1 cellular context compared by ENCODE assay signal in the genomic region with DNA sequence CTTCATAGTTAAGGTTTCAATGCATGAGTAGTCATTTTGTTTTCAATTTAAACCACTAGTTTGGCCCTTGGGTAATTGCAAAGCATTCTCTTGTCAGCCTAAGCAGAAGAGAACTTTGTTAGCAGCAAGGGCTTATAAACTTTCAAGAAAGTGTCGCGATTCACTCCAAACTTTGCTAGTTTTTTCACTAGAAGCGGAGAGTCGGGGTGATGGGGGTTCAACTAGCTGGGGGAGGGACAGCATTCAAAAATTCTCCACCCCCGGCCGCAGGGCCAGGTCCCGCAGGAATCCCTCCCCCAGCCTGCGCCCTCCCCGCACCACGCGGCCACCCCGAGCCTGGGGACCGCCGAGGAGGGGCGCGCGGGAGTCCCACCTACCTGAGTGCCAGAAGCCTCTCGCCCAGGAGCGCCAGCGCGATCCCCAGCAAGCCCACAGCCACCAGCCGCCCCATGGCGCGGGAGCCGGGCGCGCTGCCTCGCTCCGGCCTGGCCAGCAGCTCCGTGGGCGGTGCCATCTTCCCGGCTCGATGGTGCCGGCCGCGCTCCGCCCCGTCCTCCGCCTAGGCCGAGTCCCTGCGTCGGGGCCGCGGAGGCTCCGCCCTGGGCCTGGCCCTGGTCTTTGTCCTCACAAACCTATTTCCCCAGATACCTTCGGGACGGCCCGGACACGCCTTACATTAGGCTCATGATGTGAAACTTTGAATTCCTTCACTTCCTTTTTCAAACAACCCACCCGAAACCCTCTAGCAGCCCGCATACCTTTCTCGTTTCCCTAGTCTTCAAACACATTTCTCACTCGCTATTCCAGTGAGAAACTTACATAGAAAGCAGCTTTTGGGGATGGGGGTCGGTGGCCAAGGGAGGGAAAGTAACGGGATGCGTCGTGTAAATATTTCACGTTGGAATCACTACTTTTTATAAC.
TF ChIP-seq lines count a peak whose summit lies in the region.

A gene (minus strand): TSS at position 528 of the 921 bp plus-strand sequence. CDS start 77 bp downstream, at position 451.

TF ChIP-seq in HepG2, 621 proteins besides CTCF, POLR2A, EP300 and RAD21 (continued from another document and continues in another):
- TF ChIP-seq, protein P1, sequence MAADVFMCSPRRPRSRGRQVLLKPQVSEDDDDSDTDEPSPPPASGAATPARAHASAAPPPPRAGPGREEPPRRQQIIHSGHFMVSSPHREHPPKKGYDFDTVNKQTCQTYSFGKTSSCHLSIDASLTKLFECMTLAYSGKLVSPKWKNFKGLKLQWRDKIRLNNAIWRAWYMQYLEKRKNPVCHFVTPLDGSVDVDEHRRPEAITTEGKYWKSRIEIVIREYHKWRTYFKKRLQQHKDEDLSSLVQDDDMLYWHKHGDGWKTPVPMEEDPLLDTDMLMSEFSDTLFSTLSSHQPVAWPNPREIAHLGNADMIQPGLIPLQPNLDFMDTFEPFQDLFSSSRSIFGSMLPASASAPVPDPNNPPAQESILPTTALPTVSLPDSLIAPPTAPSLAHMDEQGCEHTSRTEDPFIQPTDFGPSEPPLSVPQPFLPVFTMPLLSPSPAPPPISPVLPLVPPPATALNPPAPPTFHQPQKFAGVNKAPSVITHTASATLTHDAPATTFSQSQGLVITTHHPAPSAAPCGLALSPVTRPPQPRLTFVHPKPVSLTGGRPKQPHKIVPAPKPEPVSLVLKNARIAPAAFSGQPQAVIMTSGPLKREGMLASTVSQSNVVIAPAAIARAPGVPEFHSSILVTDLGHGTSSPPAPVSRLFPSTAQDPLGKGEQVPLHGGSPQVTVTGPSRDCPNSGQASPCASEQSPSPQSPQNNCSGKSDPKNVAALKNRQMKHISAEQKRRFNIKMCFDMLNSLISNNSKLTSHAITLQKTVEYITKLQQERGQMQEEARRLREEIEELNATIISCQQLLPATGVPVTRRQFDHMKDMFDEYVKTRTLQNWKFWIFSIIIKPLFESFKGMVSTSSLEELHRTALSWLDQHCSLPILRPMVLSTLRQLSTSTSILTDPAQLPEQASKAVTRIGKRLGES (CRISPR knock-in tag; IDR thresholded peaks at IDR 0.05; ENCODE audit: borderline replicate concordance) = peak; percentile 79; the same call in 1 of the 2 replicates
- no peak for TF ChIP-seq RARG (CRISPR knock-in tag; IDR thresholded peaks at IDR 0.05; ENCODE audit: low read depth)
- TF ChIP-seq ZFP82 (CRISPR knock-in tag; IDR thresholded peaks at IDR 0.05; ENCODE audit: borderline replicate concordance) = 0 out of 2 replicates have a peak, but pooled peaks have one; percentile 46
- no peak for TF ChIP-seq PHF5A (CRISPR knock-in tag; IDR thresholded peaks at IDR 0.05; ENCODE audit: low read depth, unreplicated experiment)
- no peak for TF ChIP-seq SUZ12 (IDR thresholded peaks at IDR 0.05; ENCODE audit: low read depth, low read length)
- TF ChIP-seq, protein P2, sequence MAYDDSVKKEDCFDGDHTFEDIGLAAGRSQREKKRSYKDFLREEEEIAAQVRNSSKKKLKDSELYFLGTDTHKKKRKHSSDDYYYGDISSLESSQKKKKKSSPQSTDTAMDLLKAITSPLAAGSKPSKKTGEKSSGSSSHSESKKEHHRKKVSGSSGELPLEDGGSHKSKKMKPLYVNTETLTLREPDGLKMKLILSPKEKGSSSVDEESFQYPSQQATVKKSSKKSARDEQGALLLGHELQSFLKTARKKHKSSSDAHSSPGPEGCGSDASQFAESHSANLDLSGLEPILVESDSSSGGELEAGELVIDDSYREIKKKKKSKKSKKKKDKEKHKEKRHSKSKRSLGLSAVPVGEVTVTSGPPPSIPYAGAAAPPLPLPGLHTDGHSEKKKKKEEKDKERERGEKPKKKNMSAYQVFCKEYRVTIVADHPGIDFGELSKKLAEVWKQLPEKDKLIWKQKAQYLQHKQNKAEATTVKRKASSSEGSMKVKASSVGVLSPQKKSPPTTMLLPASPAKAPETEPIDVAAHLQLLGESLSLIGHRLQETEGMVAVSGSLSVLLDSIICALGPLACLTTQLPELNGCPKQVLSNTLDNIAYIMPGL (CRISPR knock-in tag; IDR thresholded peaks at IDR 0.05; ENCODE audit: borderline replicate concordance in 1 of 2, low read depth in 1 of 2) = peak; percentile 87 to 93
- peak; percentile 60; the same call in 1 of the 2 replicates for TF ChIP-seq ZNF138 (CRISPR knock-in tag; IDR thresholded peaks at IDR 0.05; ENCODE audit: low read depth)
- TF ChIP-seq ZNF678 (CRISPR knock-in tag; IDR thresholded peaks at IDR 0.05) = no peak
- no peak for TF ChIP-seq BHLHE40 (IDR thresholded peaks at IDR 0.05; ENCODE audit: low read length)
- peak; percentile 54; the same call in 1 of the 2 replicates for TF ChIP-seq ETV5 (CRISPR knock-in tag; IDR thresholded peaks at IDR 0.05; ENCODE audit: borderline replicate concordance)
- TF ChIP-seq HNF4G (IDR thresholded peaks at IDR 0.05; ENCODE audit: borderline replicate concordance, low read depth, low read length) = no peak; the same call in 1 of the 2 replicates
- no peak; the same call in 1 of the 2 replicates for TF ChIP-seq HNF4G (CRISPR knock-in tag; IDR thresholded peaks at IDR 0.05; ENCODE audit: borderline replicate concordance, low read depth)
- TF ChIP-seq RORA (CRISPR knock-in tag; IDR thresholded peaks at IDR 0.05) = no peak
- TF ChIP-seq, protein P3, sequence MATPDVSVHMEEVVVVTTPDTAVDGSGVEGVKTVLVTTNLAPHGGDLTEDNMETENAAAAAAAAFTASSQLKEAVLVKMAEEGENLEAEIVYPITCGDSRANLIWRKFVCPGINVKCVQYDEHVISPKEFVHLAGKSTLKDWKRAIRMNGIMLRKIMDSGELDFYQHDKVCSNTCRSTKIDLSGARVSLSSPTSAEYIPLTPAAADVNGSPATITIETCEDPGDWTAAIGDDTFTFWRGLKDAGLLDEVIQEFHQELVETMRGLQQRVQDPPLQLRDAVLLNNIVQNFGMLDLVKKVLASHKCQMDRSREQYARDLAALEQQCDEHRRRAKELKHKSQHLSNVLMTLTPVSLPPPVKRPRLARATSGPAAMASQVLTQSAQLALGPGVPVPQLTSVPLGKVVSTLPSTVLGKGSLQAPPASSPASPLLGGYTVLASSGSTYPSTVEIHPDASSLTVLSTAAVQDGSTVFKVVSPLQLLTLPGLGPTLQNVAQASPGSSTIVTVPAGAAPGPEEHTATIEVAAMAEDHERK (CRISPR knock-in tag; IDR thresholded peaks at IDR 0.05; ENCODE audit: low read depth) = no peak
- TF ChIP-seq GATAD1 (CRISPR knock-in tag; IDR thresholded peaks at IDR 0.05) = peak; percentile 36; the same call in 1 of the 2 replicates
- TF ChIP-seq, protein P4, sequence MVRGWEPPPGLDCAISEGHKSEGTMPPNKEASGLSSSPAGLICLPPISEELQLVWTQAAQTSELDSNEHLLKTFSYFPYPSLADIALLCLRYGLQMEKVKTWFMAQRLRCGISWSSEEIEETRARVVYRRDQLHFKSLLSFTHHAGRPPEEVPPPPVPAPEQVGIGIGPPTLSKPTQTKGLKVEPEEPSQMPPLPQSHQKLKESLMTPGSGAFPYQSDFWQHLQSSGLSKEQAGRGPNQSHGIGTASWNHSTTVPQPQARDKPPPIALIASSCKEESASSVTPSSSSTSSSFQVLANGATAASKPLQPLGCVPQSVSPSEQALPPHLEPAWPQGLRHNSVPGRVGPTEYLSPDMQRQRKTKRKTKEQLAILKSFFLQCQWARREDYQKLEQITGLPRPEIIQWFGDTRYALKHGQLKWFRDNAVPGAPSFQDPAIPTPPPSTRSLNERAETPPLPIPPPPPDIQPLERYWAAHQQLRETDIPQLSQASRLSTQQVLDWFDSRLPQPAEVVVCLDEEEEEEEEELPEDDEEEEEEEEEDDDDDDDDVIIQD (CRISPR knock-in tag; IDR thresholded peaks at IDR 0.05; ENCODE audit: low read depth) = 0 out of 2 replicates have a peak, but pooled peaks have one; percentile 35
- peak; percentile 57 for TF ChIP-seq ZNF777 (CRISPR knock-in tag; IDR thresholded peaks at IDR 0.05)
- 0 out of 2 replicates have a peak, but pooled peaks have one; percentile 49 for TF ChIP-seq ZSCAN12 (CRISPR knock-in tag; IDR thresholded peaks at IDR 0.05)
- no peak for TF ChIP-seq SNAI1 (CRISPR knock-in tag; IDR thresholded peaks at IDR 0.05; ENCODE audit: borderline replicate concordance)
- TF ChIP-seq, protein P5, sequence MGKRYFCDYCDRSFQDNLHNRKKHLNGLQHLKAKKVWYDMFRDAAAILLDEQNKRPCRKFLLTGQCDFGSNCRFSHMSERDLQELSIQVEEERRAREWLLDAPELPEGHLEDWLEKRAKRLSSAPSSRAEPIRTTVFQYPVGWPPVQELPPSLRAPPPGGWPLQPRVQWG (CRISPR knock-in tag; IDR thresholded peaks at IDR 0.05; ENCODE audit: borderline replicate concordance, low read depth) = no peak
- no peak for TF ChIP-seq MAFK (conservative IDR thresholded peaks at IDR 0.05 in 1 of 2, IDR thresholded peaks at IDR 0.05 in 1 of 2; ENCODE audit: low read length in 2 of 2)
- peak; percentile 58 for TF ChIP-seq SKI (IDR thresholded peaks at IDR 0.05; ENCODE audit: partially characterized antibody)
- peak; percentile 85 for TF ChIP-seq HNRNPK (IDR thresholded peaks at IDR 0.05; ENCODE audit: low read depth, low read length, poor library complexity, severe bottlenecking)
- TF ChIP-seq, protein P6, sequence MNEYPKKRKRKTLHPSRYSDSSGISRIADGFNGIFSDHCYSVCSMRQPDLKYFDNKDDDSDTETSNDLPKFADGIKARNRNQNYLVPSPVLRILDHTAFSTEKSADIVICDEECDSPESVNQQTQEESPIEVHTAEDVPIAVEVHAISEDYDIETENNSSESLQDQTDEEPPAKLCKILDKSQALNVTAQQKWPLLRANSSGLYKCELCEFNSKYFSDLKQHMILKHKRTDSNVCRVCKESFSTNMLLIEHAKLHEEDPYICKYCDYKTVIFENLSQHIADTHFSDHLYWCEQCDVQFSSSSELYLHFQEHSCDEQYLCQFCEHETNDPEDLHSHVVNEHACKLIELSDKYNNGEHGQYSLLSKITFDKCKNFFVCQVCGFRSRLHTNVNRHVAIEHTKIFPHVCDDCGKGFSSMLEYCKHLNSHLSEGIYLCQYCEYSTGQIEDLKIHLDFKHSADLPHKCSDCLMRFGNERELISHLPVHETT (CRISPR knock-in tag; conservative IDR thresholded peaks at IDR 0.05) = 0 out of 2 replicates have a peak, but pooled peaks have one; percentile 54
- peak; percentile 93 for TF ChIP-seq DMAP1 (CRISPR knock-in tag; IDR thresholded peaks at IDR 0.05)
- no peak; the same call in 1 of the 2 replicates for TF ChIP-seq ZNF333 (CRISPR knock-in tag; IDR thresholded peaks at IDR 0.05; ENCODE audit: borderline replicate concordance)
- TF ChIP-seq, protein P7, sequence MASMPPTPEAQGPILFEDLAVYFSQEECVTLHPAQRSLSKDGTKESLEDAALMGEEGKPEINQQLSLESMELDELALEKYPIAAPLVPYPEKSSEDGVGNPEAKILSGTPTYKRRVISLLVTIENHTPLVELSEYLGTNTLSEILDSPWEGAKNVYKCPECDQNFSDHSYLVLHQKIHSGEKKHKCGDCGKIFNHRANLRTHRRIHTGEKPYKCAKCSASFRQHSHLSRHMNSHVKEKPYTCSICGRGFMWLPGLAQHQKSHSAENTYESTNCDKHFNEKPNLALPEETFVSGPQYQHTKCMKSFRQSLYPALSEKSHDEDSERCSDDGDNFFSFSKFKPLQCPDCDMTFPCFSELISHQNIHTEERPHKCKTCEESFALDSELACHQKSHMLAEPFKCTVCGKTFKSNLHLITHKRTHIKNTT (CRISPR knock-in tag; IDR thresholded peaks at IDR 0.05) = no peak
- TF ChIP-seq XRCC5 (optimal IDR thresholded peaks at IDR 0.05; ENCODE audit: low read length) = peak; percentile 75
- no peak for TF ChIP-seq ZFP62 (CRISPR knock-in tag; IDR thresholded peaks at IDR 0.05)
- TF ChIP-seq DR1 (CRISPR knock-in tag; IDR thresholded peaks at IDR 0.05) = peak; percentile 58; the same call in 1 of the 2 replicates
- TF ChIP-seq RELA (CRISPR knock-in tag; IDR thresholded peaks at IDR 0.05) = peak; percentile 79; the same call in 1 of the 2 replicates
- TF ChIP-seq RBFOX2 (IDR thresholded peaks at IDR 0.05; ENCODE audit: low read depth, low read length) = peak; percentile 99
- TF ChIP-seq KLF15 (CRISPR knock-in tag; IDR thresholded peaks at IDR 0.05; ENCODE audit: borderline replicate concordance) = no peak
- TF ChIP-seq, protein P8, sequence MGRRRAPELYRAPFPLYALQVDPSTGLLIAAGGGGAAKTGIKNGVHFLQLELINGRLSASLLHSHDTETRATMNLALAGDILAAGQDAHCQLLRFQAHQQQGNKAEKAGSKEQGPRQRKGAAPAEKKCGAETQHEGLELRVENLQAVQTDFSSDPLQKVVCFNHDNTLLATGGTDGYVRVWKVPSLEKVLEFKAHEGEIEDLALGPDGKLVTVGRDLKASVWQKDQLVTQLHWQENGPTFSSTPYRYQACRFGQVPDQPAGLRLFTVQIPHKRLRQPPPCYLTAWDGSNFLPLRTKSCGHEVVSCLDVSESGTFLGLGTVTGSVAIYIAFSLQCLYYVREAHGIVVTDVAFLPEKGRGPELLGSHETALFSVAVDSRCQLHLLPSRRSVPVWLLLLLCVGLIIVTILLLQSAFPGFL (CRISPR knock-in tag; IDR thresholded peaks at IDR 0.05) = no peak
- peak; percentile 86 for TF ChIP-seq ASH2L (IDR thresholded peaks at IDR 0.05; ENCODE audit: insufficient read length, low read depth, low read length)
- TF ChIP-seq, protein P9, sequence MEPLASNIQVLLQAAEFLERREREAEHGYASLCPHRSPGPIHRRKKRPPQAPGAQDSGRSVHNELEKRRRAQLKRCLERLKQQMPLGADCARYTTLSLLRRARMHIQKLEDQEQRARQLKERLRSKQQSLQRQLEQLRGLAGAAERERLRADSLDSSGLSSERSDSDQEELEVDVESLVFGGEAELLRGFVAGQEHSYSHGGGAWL (CRISPR knock-in tag; IDR thresholded peaks at IDR 0.05) = peak; percentile 94
- TF ChIP-seq ZNF431 (CRISPR knock-in tag; IDR thresholded peaks at IDR 0.05; ENCODE audit: borderline replicate concordance, low read depth) = no peak; the same call in 1 of the 2 replicates
- TF ChIP-seq, protein P10, sequence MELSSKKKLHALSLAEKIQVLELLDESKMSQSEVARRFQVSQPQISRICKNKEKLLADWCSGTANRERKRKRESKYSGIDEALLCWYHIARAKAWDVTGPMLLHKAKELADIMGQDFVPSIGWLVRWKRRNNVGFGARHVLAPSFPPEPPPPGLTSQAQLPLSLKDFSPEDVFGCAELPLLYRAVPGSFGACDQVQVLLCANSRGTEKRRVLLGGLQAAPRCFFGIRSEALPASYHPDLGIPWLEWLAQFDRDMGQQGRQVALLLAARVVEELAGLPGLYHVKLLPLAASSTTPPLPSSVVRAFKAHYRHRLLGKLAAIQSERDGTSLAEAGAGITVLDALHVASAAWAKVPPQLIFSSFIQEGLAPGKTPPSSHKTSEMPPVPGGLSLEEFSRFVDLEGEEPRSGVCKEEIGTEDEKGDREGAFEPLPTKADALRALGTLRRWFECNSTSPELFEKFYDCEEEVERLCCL (CRISPR knock-in tag; IDR thresholded peaks at IDR 0.05; ENCODE audit: borderline replicate concordance) = no peak
- TF ChIP-seq PAWR (CRISPR knock-in tag; IDR thresholded peaks at IDR 0.05; ENCODE audit: borderline replicate concordance) = no peak
- no peak for TF ChIP-seq ZNF556 (CRISPR knock-in tag; IDR thresholded peaks at IDR 0.05; ENCODE audit: borderline replicate concordance)
- peak; percentile 80; the same call in 1 of the 2 replicates for TF ChIP-seq TMF1 (CRISPR knock-in tag; IDR thresholded peaks at IDR 0.05; ENCODE audit: low read depth)
- TF ChIP-seq ZNF546 (CRISPR knock-in tag; conservative IDR thresholded peaks at IDR 0.05) = no peak
- no peak for TF ChIP-seq SIN3B (IDR thresholded peaks at IDR 0.05; ENCODE audit: low read length)
- TF ChIP-seq, protein P11, sequence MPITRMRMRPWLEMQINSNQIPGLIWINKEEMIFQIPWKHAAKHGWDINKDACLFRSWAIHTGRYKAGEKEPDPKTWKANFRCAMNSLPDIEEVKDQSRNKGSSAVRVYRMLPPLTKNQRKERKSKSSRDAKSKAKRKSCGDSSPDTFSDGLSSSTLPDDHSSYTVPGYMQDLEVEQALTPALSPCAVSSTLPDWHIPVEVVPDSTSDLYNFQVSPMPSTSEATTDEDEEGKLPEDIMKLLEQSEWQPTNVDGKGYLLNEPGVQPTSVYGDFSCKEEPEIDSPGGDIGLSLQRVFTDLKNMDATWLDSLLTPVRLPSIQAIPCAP (CRISPR knock-in tag; IDR thresholded peaks at IDR 0.05; ENCODE audit: low read depth) = no peak; the same call in 1 of the 2 replicates
- no peak for TF ChIP-seq ZBTB8A (CRISPR knock-in tag; IDR thresholded peaks at IDR 0.05; ENCODE audit: borderline replicate concordance, low read depth)
